ENCODE assay signal across 8 cellular contexts in the genomic region with DNA sequence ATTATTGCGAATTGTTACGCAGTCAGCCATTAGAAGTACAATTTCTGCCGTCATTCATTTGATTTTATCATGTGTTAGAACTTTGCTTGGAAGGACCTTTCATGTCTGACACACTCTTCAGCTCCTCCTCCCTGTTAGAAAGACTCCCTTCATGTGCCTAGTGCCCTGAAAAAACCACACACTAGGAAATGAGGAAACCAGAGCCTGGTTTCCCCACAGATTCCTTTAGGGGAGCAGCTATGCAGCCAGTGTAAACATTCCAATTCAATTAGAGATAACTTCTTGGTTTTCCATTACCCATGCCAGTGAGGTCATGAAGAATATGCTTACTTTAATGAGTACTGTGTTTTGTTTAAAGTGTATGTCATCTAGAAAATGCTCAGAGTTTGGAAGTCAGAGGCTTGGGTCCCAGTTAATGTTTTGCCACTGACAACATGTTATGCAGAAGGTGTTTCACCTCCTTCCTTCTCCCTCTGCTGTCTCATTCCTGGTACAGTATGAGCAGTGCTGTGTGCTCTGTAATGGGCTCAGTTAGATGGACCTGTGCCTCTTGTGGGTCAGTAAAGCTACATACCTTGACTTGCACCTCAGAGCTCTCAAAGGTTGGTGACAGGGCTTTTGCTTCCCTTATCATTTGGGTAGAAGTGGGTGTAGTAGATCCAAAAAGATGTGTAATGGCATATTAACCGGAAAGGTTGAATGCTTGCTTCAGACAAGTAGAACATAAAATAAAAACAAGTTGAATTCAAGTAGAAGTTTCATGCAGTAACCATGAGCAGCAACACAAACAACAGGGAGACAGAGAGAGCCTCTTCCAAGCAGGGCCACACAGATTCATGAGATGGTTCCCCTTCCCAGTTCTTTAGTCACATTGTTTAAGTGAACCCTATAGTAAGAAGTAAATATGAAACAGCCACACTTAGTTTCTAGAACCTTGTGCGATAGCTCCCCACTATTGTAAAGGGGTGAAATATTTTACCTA. TPM values are rescaled to one million over a fixed set of nuclear protein-coding genes. Genes with fewer than 3 reads are reported as not detected.
DNase-seq lines count a peak whose midpoint lies in the region; ATAC-seq and TF ChIP-seq lines count a peak whose summit lies in the region.

No MANE protein-coding gene starts in this region.

- ATAC-seq in GM19463 (IDR thresholded peaks at IDR 0.05; ENCODE audit: unreplicated experiment) (peak; percentile 74), HG02852 (IDR thresholded peaks at IDR 0.05; ENCODE audit: unreplicated experiment) (no peak)

- no peaks in the 10 kb centered on the region for H3K9me3 Mint-ChIP-seq in osteocyte (ENCODE audit: unreplicated experiment)

- H3K36me3 Mint-ChIP-seq in osteocyte (ENCODE audit: unreplicated experiment): peaks cover under 1% of the 10 kb centered on the region

- H3K27ac Mint-ChIP-seq in osteocyte (ENCODE audit: unreplicated experiment): peak overlapping the region; percentile 76

- DNase-seq in NCI-H460 (ENCODE audit: extremely low read depth, low read depth) (peak; percentile 52), epithelial cell of esophagus (ENCODE audit: low read depth) (peak; percentile 96), osteocyte (ENCODE audit: extremely low spot score, unreplicated experiment) (no peak), NCI-H2081 treated with DMSO at 0.1 percent for 48 hours (lab: John Stamatoyannopoulos, UW) (no peak), Ammon's horn (ENCODE audit: low spot score) (no peak), occipital lobe (lab: John Stamatoyannopoulos, UW) (no peak)

- no peak overlapping the region for H3K4me3 Mint-ChIP-seq in osteocyte (ENCODE audit: unreplicated experiment)

- no peaks in the 10 kb centered on the region for H3K27me3 Mint-ChIP-seq in osteocyte (ENCODE audit: unreplicated experiment)

- TF ChIP-seq CTCF in epithelial cell of esophagus (IDR thresholded peaks at IDR 0.05; ENCODE audit: insufficient read depth, low read depth, low read length, missing control alignments) (peak; percentile 3), osteocyte (IDR thresholded peaks at IDR 0.05) (peak; percentile 25)

- H3K4me1 Mint-ChIP-seq in osteocyte (ENCODE audit: unreplicated experiment): peaks cover 56% of the 10 kb centered on the region

- H3K4me3 ChIP-seq in epithelial cell of esophagus (ENCODE audit: low read length): no peak overlapping the region

RNA-seq across cellular contexts. Expression of a gene that starts 52.6 kb away (rescaled TPM):
- 27.3 and 35.2 TPM in 2 replicates for total RNA-seq in NCI-H460 (2014; rRNA removed; shearing (Covaris generic))
- polyA plus RNA-seq in NCI-H460 (2014; cell fraction: nucleus; rRNA removed): 25.5 and 32.7 TPM in 2 replicates
- total RNA-seq in osteocyte (13.3 and 14.0 TPM in 2 replicates), occipital lobe (5.0 TPM)

Comparison
In these comparisons a context has a peak if more than half of its experiments do, and no peak if none do; other contexts are left out.
1. DNase-seq: peak in NCI-H460 (single experiment) and epithelial cell of esophagus (single experiment); none in osteocyte (single experiment), NCI-H2081 treated with DMSO at 0.1 percent for 48 hours (single experiment), Ammon's horn (single experiment) and occipital lobe (single experiment).